Comparison of ENCODE assay signal across 30 cellular contexts in the genomic region with DNA sequence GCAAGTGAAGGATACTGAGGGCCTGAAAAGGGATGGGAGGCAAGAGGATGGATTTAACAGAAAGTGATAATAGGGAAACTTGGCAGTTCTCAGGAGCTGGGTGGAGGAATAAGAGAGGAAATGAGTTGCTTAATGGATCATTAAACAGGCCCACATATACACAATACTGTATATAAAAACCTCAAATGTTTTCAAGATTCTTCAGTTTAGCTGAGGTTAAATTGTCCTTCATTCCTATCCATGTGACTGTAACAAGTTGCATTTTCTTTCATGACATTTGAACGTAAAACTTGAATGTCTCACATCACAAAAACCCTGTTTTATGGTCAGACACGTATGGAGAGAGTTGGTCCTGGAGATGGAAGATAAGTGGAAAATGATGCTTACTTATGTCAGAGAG.
DNase-seq lines count a peak whose midpoint lies in the region; ATAC-seq, FAIRE-seq and TF ChIP-seq lines count a peak whose summit lies in the region.
"Had no signal": no experiment of that assay in that cellular context is flagged by ENCODE, and none has a peak within 500 bp of the region (broad histone marks: within the 10 kb centered on the region; RNA-seq: fewer than 3 reads in every experiment).

No MANE protein-coding gene starts in this region.

- peaks cover 5% of the 10 kb centered on the region for H3K79me1 ChIP-seq in trophoblast cell (ENCODE audit: low read length)

- H3K27ac ChIP-seq in trophoblast cell (ENCODE audit: low read depth, low read length), result no peak overlapping the region
- H3K27ac ChIP-seq in effector memory CD4-positive, alpha-beta T cell (ENCODE audit: insufficient read depth, low read length, poor library complexity, severe bottlenecking), result no peak overlapping the region
- H3K27ac ChIP-seq: GM23248 had no signal

- no peak overlapping the region for H3K23ac ChIP-seq in trophoblast cell (ENCODE audit: low read length)

- H2AK5ac ChIP-seq in trophoblast cell (ENCODE audit: low read length), result no peak overlapping the region

- H3K14ac ChIP-seq in trophoblast cell (ENCODE audit: low read length), result no peak overlapping the region

- peaks cover 1% of the 10 kb centered on the region for H3K9me3 ChIP-seq in trophoblast cell (ENCODE audit: insufficient read depth, low read depth, low read length)
- H3K9me3 ChIP-seq in effector memory CD4-positive, alpha-beta T cell (ENCODE audit: control insufficient read depth, low read length), result no peaks in the 10 kb centered on the region
- H3K9me3 ChIP-seq: MG63 had no signal

- no peak overlapping the region for H3K4me2 ChIP-seq in trophoblast cell (ENCODE audit: low read length)

- peak overlapping the region; percentile 30 for H2BK12ac ChIP-seq in trophoblast cell (ENCODE audit: low read length)

- H3K4me3 ChIP-seq in trophoblast cell (ENCODE audit: low read depth, low read length), result no peak overlapping the region
- no peak overlapping the region for H3K4me3 ChIP-seq in effector memory CD4-positive, alpha-beta T cell (ENCODE audit: insufficient read depth, low read depth, low read length, poor library complexity, severe bottlenecking)
- H3K4me3 ChIP-seq: BLaER1 treated with 17β-estradiol and CSF1 and Interleukin-3, amounts not matched to agents 10 nM and 100 nM; GM23248; K562; MG63 had no signal

- H2BK5ac ChIP-seq in trophoblast cell (ENCODE audit: low read depth, low read length, poor library complexity), result peak overlapping the region; percentile 54

- DNase-seq in EH (ENCODE audit: low read depth) (peak; percentile 67), M059J (ENCODE audit: low read depth) (peak; percentile 2), glomerular visceral epithelial cell (ENCODE audit: extremely low spot score) (peak; percentile 56), trophoblast cell (no peak), NOMO-1 treated with DMSO at 0.1 percent for 48 hours (lab: John Stamatoyannopoulos, UW; ENCODE audit: unreplicated experiment) (no peak), GM12892 (ENCODE audit: insufficient read length) (no peak)
- DNase-seq in effector memory CD4-positive, alpha-beta T cell, result no peak
- DNase-seq: AML-193; CD4-positive, alpha-beta memory T cell; COR-L47; DMS 273 treated with DMSO at 0.1 percent for 48 hours; DMS79; GF-D8; GM23248; H7; Kasumi-1; MG63; NCI-H1694; NCI-H2029 treated with DMSO at 0.1 percent for 48 hours; NCI-H446 treated with DMSO at 0.1 percent for 48 hours; NCI-H526; NCI-H82; NK-92 treated with Interleukin-12 subunit alpha and Interleukin-12 subunit beta, amount 100 ng/mL, for 24 hours; SHP77 treated with DMSO at 0.1 percent for 48 hours had no signal

- WGBS in trophoblast cell (ENCODE audit: extremely low coverage, insufficient coverage, insufficient read length), result no CpG with 5 or more reads among the region's 2 CpGs

- H3K4me1 ChIP-seq in trophoblast cell (ENCODE audit: control insufficient read depth in 1 of 2, insufficient read depth in 2 of 2, low read length in 2 of 2), result peaks cover 5 to 9% of the 10 kb centered on the region in 2 experiments
- no peaks in the 10 kb centered on the region for H3K4me1 ChIP-seq in effector memory CD4-positive, alpha-beta T cell (ENCODE audit: control insufficient read depth, insufficient read depth, low read length, poor library complexity, severe bottlenecking)

- H3K79me2 ChIP-seq in trophoblast cell (ENCODE audit: control insufficient read depth, insufficient read depth, low read length, poor library complexity), result no peaks in the 10 kb centered on the region

- no peak overlapping the region for H4K8ac ChIP-seq in trophoblast cell (ENCODE audit: low read depth, low read length)

- TF ChIP-seq POLR2A in GM12892 (IDR thresholded peaks at IDR 0.05; ENCODE audit: low read depth, low read length), result no peak

- peaks cover 0 to 3% of the 10 kb centered on the region in 2 experiments for H3K36me3 ChIP-seq in trophoblast cell (ENCODE audit: control insufficient read depth in 1 of 2, insufficient read depth in 2 of 2, low read length in 2 of 2)
- no peaks in the 10 kb centered on the region for H3K36me3 ChIP-seq in effector memory CD4-positive, alpha-beta T cell (ENCODE audit: control insufficient read depth, insufficient read depth, low read length)
- H3K36me3 ChIP-seq: MG63 had no signal

- no peak overlapping the region for H4K91ac ChIP-seq in trophoblast cell (ENCODE audit: low read depth, low read length)

- no peak overlapping the region for H3K18ac ChIP-seq in trophoblast cell (ENCODE audit: low read length)

- H3K9ac ChIP-seq in trophoblast cell (ENCODE audit: low read length), result no peak overlapping the region
- H3K9ac ChIP-seq: BLaER1 treated with 17β-estradiol and CSF1 and Interleukin-3, amounts not matched to agents 10 nM and 100 nM; GM23248 had no signal

- no peak for FAIRE-seq in GM12892 (lab: Jason Lieb, UNC)
- FAIRE-seq: A204.1, GM18507, HepG2, K562 had no signal

- no peak for ATAC-seq in GM21717 (IDR thresholded peaks at IDR 0.05; ENCODE audit: unreplicated experiment)
- ATAC-seq: K562 had no signal

- H4K12ac ChIP-seq in trophoblast cell (ENCODE audit: low read depth, low read length), result no peak overlapping the region

- H2AFZ ChIP-seq in trophoblast cell (ENCODE audit: insufficient read depth, low read length, poor library complexity), result no peak overlapping the region
- H2AFZ ChIP-seq: GM23248 had no signal

- H3K4ac ChIP-seq in trophoblast cell (ENCODE audit: low read depth, low read length), result no peak overlapping the region

- H2BK120ac ChIP-seq in trophoblast cell (ENCODE audit: insufficient read depth, low read length, poor library complexity), result no peak overlapping the region

- no peaks in the 10 kb centered on the region for H3K27me3 ChIP-seq in trophoblast cell (ENCODE audit: insufficient read depth, low read length)
- no peaks in the 10 kb centered on the region for H3K27me3 ChIP-seq in effector memory CD4-positive, alpha-beta T cell (replicated peaks; ENCODE audit: control insufficient read depth, insufficient read depth, low read length, poor library complexity, severe bottlenecking)
- H3K27me3 ChIP-seq: BLaER1 treated with 17β-estradiol and CSF1 and Interleukin-3, amounts not matched to agents 10 nM and 100 nM; MG63 had no signal

Comparison
In these comparisons a context has a peak if more than half of its experiments do, and no peak if none do; other contexts are left out.
1. DNase-seq: peak in EH (single experiment), M059J (single experiment) and glomerular visceral epithelial cell (single experiment); none in trophoblast cell (0 of 2), effector memory CD4-positive, alpha-beta T cell (0 of 3), NOMO-1 treated with DMSO at 0.1 percent for 48 hours (single experiment) and GM12892 (single experiment).